In genomic region chr12:79601908-79602307, GRCh38 we compare ENCODE assay signal across 37 cellular contexts.
"Had no signal": no experiment of that assay in that cellular context is flagged by ENCODE, and none has a peak within 500 bp of the region (broad histone marks: within the 10 kb centered on the region; RNA-seq: fewer than 3 reads in every experiment).

No MANE protein-coding gene starts in this region.

- H3K4me3 Mint-ChIP-seq: activated CD4-positive, alpha-beta memory T cell treated with anti-CD3 and anti-CD28 coated beads for 36 hours; activated CD4-positive, alpha-beta T cell treated with anti-CD3 and anti-CD28 coated beads for 36 hours; activated CD4-positive, alpha-beta T cell treated with anti-CD3 and anti-CD28 coated beads, Interleukin-2, amount 10 ng/mL, durations not matched to agents 24 days and 14 days; activated CD8-positive, alpha-beta memory T cell treated with anti-CD3 and anti-CD28 coated beads, Interleukin-2, amount 10 ng/mL, durations not matched to agents 7 days and 5 days; activated CD8-positive, alpha-beta T cell treated with anti-CD3 and anti-CD28 coated beads, Interleukin-2, amount 10 ng/mL, durations not matched to agents 7 days and 5 days; activated naive CD4-positive, alpha-beta T cell treated with anti-CD3 and anti-CD28 coated beads for 36 hours; activated naive CD4-positive, alpha-beta T cell treated with anti-CD3 and anti-CD28 coated beads, Interleukin-2, amount 50 U/mL, for 24 hours; activated naive CD8-positive, alpha-beta T cell treated with anti-CD3 and anti-CD28 coated beads for 36 hours; activated naive CD8-positive, alpha-beta T cell treated with anti-CD3 and anti-CD28 coated beads, Interleukin-2, amount 50 U/mL, for 24 hours; activated T-helper 1 cell treated with anti-CD3 and anti-CD28 coated beads, Interleukin-12 subunit alpha, Interleukin-12 subunit beta, Interleukin-2, Interleukin-4 antibody, amounts not matched to agents 30 ng/mL and 10 ng/mL and 1 ng/mL, durations not matched to agents 14 hours and 24 hours and 36 hours; brain; T-helper 2 cell treated with Interferon-gamma antibody and Interleukin-4, amounts not matched to agents 5 μg/mL and 100 μg/mL, for 36 hours had no signal

- ATAC-seq: activated CD4-positive, alpha-beta T cell treated with anti-CD3 and anti-CD28 coated beads for 36 hours; activated CD8-positive, alpha-beta memory T cell treated with anti-CD3 and anti-CD28 coated beads, Interleukin-2, amount 10 ng/mL, durations not matched to agents 7 days and 5 days; activated CD8-positive, alpha-beta T cell treated with anti-CD3 and anti-CD28 coated beads, Interleukin-2, amount 10 ng/mL, durations not matched to agents 7 days and 5 days; activated naive CD8-positive, alpha-beta T cell treated with anti-CD3 and anti-CD28 coated beads, Interleukin-2, amount 50 U/mL, for 24 hours; gastroesophageal sphincter; heart right ventricle had no signal

- H3K27me3 ChIP-seq: adrenal gland, ascending aorta, breast epithelium, cardiac muscle cell, colonic mucosa, esophagus squamous epithelium, gastroesophageal sphincter, heart right ventricle, hepatocyte had no signal

- FAIRE-seq: endometrium, endothelial cell of umbilical vein had no signal

- H3K27ac Mint-ChIP-seq: activated CD4-positive, alpha-beta memory T cell treated with anti-CD3 and anti-CD28 coated beads for 36 hours; activated CD4-positive, alpha-beta T cell treated with anti-CD3 and anti-CD28 coated beads for 36 hours; activated CD4-positive, alpha-beta T cell treated with anti-CD3 and anti-CD28 coated beads, Interleukin-2, amount 10 ng/mL, durations not matched to agents 24 days and 14 days; activated CD8-positive, alpha-beta memory T cell treated with anti-CD3 and anti-CD28 coated beads, Interleukin-2, amount 10 ng/mL, durations not matched to agents 7 days and 5 days; activated CD8-positive, alpha-beta T cell treated with anti-CD3 and anti-CD28 coated beads, Interleukin-2, amount 10 ng/mL, durations not matched to agents 7 days and 5 days; activated naive CD4-positive, alpha-beta T cell treated with anti-CD3 and anti-CD28 coated beads for 36 hours; activated naive CD4-positive, alpha-beta T cell treated with anti-CD3 and anti-CD28 coated beads, Interleukin-2, amount 50 U/mL, for 24 hours; activated naive CD8-positive, alpha-beta T cell treated with anti-CD3 and anti-CD28 coated beads for 36 hours; activated naive CD8-positive, alpha-beta T cell treated with anti-CD3 and anti-CD28 coated beads, Interleukin-2, amount 50 U/mL, for 24 hours; activated T-helper 1 cell treated with anti-CD3 and anti-CD28 coated beads, Interleukin-12 subunit alpha, Interleukin-12 subunit beta, Interleukin-2, Interleukin-4 antibody, amounts not matched to agents 30 ng/mL and 10 ng/mL and 1 ng/mL, durations not matched to agents 14 hours and 24 hours and 36 hours; activated T-helper 2 cell treated with anti-CD3 and anti-CD28 coated beads, Interferon-gamma antibody, Interleukin-2, Interleukin-4, amounts not matched to agents 10 μg/mL and 5 μg/mL and 100 μg/mL, durations not matched to agents 14 hours and 24 hours and 36 hours; brain; T-helper 2 cell treated with Interferon-gamma antibody and Interleukin-4, amounts not matched to agents 5 μg/mL and 100 μg/mL, for 36 hours had no signal

- H3K36me3 ChIP-seq: adrenal gland, ascending aorta, breast epithelium, colonic mucosa, esophagus squamous epithelium, gastroesophageal sphincter, heart right ventricle, WERI-Rb-1 had no signal

- H3K27me3 Mint-ChIP-seq: activated CD4-positive, alpha-beta memory T cell treated with anti-CD3 and anti-CD28 coated beads for 36 hours; activated CD4-positive, alpha-beta T cell treated with anti-CD3 and anti-CD28 coated beads, Interleukin-2, amount 10 ng/mL, durations not matched to agents 24 days and 14 days; activated CD8-positive, alpha-beta memory T cell treated with anti-CD3 and anti-CD28 coated beads, Interleukin-2, amount 10 ng/mL, durations not matched to agents 7 days and 5 days; activated naive CD8-positive, alpha-beta T cell treated with anti-CD3 and anti-CD28 coated beads for 36 hours; activated naive CD8-positive, alpha-beta T cell treated with anti-CD3 and anti-CD28 coated beads, Interleukin-2, amount 50 U/mL, for 24 hours; brain had no signal

- H3K4me3 ChIP-seq: adrenal gland, ascending aorta, breast epithelium, cardiac muscle cell, colonic mucosa, esophagus squamous epithelium, gastroesophageal sphincter, heart right ventricle, hepatocyte had no signal

- H3K4me2 ChIP-seq: hepatocyte had no signal

- H3K36me3 Mint-ChIP-seq: activated CD4-positive, alpha-beta memory T cell treated with anti-CD3 and anti-CD28 coated beads for 36 hours; activated CD8-positive, alpha-beta memory T cell treated with anti-CD3 and anti-CD28 coated beads, Interleukin-2, amount 10 ng/mL, durations not matched to agents 7 days and 5 days; activated naive CD4-positive, alpha-beta T cell treated with anti-CD3 and anti-CD28 coated beads, Interleukin-2, amount 50 U/mL, for 24 hours; activated naive CD8-positive, alpha-beta T cell treated with anti-CD3 and anti-CD28 coated beads for 36 hours had no signal

- H3K4me1 Mint-ChIP-seq: activated CD4-positive, alpha-beta T cell treated with anti-CD3 and anti-CD28 coated beads for 36 hours; activated CD4-positive, alpha-beta T cell treated with anti-CD3 and anti-CD28 coated beads, Interleukin-2, amount 10 ng/mL, durations not matched to agents 24 days and 14 days; activated CD8-positive, alpha-beta memory T cell treated with anti-CD3 and anti-CD28 coated beads, Interleukin-2, amount 10 ng/mL, durations not matched to agents 7 days and 5 days; activated naive CD4-positive, alpha-beta T cell treated with anti-CD3 and anti-CD28 coated beads, Interleukin-2, amount 50 U/mL, for 24 hours; activated naive CD8-positive, alpha-beta T cell treated with anti-CD3 and anti-CD28 coated beads for 36 hours; activated naive CD8-positive, alpha-beta T cell treated with anti-CD3 and anti-CD28 coated beads, Interleukin-2, amount 50 U/mL, for 24 hours; brain had no signal

- H2AFZ ChIP-seq: hepatocyte had no signal

- DNase-seq: activated CD4-positive, alpha-beta memory T cell treated with anti-CD3 and anti-CD28 coated beads for 36 hours; activated CD4-positive, alpha-beta T cell treated with anti-CD3 and anti-CD28 coated beads for 36 hours; activated CD4-positive, alpha-beta T cell treated with anti-CD3 and anti-CD28 coated beads, Interleukin-2, amount 10 ng/mL, durations not matched to agents 24 days and 14 days; activated CD4-positive, CD25-positive, alpha-beta regulatory T cell; activated CD4-positive, CD25-positive, alpha-beta regulatory T cell treated with anti-CD3 and anti-CD28 coated beads, Interleukin-2, amount 50 U/mL, for 72 hours; activated CD8-positive, alpha-beta memory T cell treated with anti-CD3 and anti-CD28 coated beads, Interleukin-2, amount 10 ng/mL, durations not matched to agents 7 days and 5 days; activated CD8-positive, alpha-beta memory T cell treated with anti-CD3 and anti-CD28 coated beads, Interleukin-2, amount 50 U/mL, for 4 hours; activated CD8-positive, alpha-beta T cell treated with anti-CD3 and anti-CD28 coated beads, Interleukin-2, amount 10 ng/mL, durations not matched to agents 7 days and 5 days; activated effector memory CD4-positive, alpha-beta T cell treated with anti-CD3 and anti-CD28 coated beads, Interleukin-2, amount 50 U/mL, for 16 hours; activated naive CD4-positive, alpha-beta T cell treated with anti-CD3 and anti-CD28 coated beads for 36 hours; activated naive CD8-positive, alpha-beta T cell treated with anti-CD3 and anti-CD28 coated beads for 36 hours; activated naive CD8-positive, alpha-beta T cell treated with anti-CD3 and anti-CD28 coated beads, Interleukin-2, amount 50 U/mL, for 24 hours; activated T-cell treated with anti-CD3 and anti-CD28 coated beads, Interleukin-2, amount 50 U/mL, for 1 hour; activated T-cell treated with anti-CD3 and anti-CD28 coated beads, Interleukin-2, amount 50 U/mL, for 48 hours; adrenal gland; central memory CD4-positive, alpha-beta T cell; cerebellar nuclear complex; colonic mucosa; effector CD8-positive, alpha-beta T cell; esophagus squamous epithelium; foreskin melanocyte; heart right ventricle; T1000; WERI-Rb-1 had no signal

- H3K27ac ChIP-seq: adrenal gland, ascending aorta, breast epithelium, cardiac muscle cell, colonic mucosa, epithelial cell of prostate, esophagus squamous epithelium, gastroesophageal sphincter, heart right ventricle, hepatocyte, WERI-Rb-1 had no signal

- H3K4me1 ChIP-seq: adrenal gland, ascending aorta, breast epithelium, colonic mucosa, esophagus squamous epithelium, gastroesophageal sphincter, heart right ventricle had no signal

- H3K9me3 Mint-ChIP-seq: activated CD4-positive, alpha-beta memory T cell treated with anti-CD3 and anti-CD28 coated beads for 36 hours; activated CD4-positive, alpha-beta T cell treated with anti-CD3 and anti-CD28 coated beads, Interleukin-2, amount 10 ng/mL, durations not matched to agents 24 days and 14 days; activated naive CD4-positive, alpha-beta T cell treated with anti-CD3 and anti-CD28 coated beads for 36 hours; activated naive CD4-positive, alpha-beta T cell treated with anti-CD3 and anti-CD28 coated beads, Interleukin-2, amount 50 U/mL, for 24 hours; activated naive CD8-positive, alpha-beta T cell treated with anti-CD3 and anti-CD28 coated beads for 36 hours; activated naive CD8-positive, alpha-beta T cell treated with anti-CD3 and anti-CD28 coated beads, Interleukin-2, amount 50 U/mL, for 24 hours; activated T-helper 1 cell treated with anti-CD3 and anti-CD28 coated beads, Interleukin-12 subunit alpha, Interleukin-12 subunit beta, Interleukin-2, Interleukin-4 antibody, amounts not matched to agents 30 ng/mL and 10 ng/mL and 1 ng/mL, durations not matched to agents 14 hours and 24 hours and 36 hours; activated T-helper 2 cell treated with anti-CD3 and anti-CD28 coated beads, Interferon-gamma antibody, Interleukin-2, Interleukin-4, amounts not matched to agents 10 μg/mL and 5 μg/mL and 100 μg/mL, durations not matched to agents 14 hours and 24 hours and 36 hours; brain; T-helper 2 cell treated with Interferon-gamma antibody and Interleukin-4, amounts not matched to agents 5 μg/mL and 100 μg/mL, for 36 hours had no signal

- H3K9me3 ChIP-seq: adrenal gland, ascending aorta, breast epithelium, colonic mucosa, esophagus squamous epithelium, gastroesophageal sphincter, heart right ventricle had no signal
